In the genomic region with DNA sequence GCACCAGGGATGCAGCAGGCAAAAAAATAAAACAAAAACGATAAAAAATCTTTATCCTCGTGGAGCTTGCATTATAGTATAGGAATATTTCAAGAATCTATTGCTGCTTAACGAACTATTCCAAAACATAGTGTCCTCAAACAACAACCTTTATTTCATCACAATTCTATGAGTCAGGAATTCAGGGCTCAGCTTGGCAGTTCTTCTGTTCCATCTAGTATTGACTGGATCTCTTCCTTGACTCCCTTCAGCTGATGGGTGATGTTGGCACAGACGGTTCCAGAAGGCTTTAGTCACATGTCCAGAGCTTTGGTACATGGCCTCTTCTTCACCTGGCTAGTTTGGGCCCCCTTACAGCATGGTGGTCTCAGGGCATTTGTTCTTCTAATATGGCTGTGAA, we compare ENCODE assay signal across 24 cellular contexts.
DNase-seq lines count a peak whose midpoint lies in the region; ATAC-seq lines count a peak whose summit lies in the region.
"Had no signal": no experiment of that assay in that cellular context is flagged by ENCODE, and none has a peak within 500 bp of the region (broad histone marks: within the 10 kb centered on the region; RNA-seq: fewer than 3 reads in every experiment).

No MANE protein-coding gene starts in this region.

- peak overlapping the region; percentile 31 for H3K4me3 Mint-ChIP-seq in activated CD4-positive, alpha-beta T cell treated with anti-CD3 and anti-CD28 coated beads, Interleukin-2, amount 10 ng/mL, durations not matched to agents 24 days and 14 days
- H3K4me3 Mint-ChIP-seq in CD4-positive, CD25-positive, alpha-beta regulatory T cell, result peak overlapping the region; percentile 39 to 47 (median 42)
- H3K4me3 Mint-ChIP-seq in T-cell, result peak overlapping the region in 1 of 3 donors; percentile 74
- no peak overlapping the region for H3K4me3 Mint-ChIP-seq in activated naive CD8-positive, alpha-beta T cell treated with anti-CD3 and anti-CD28 coated beads, Interleukin-2, amount 10 ng/mL, durations not matched to agents 7 days and 5 days
- H3K4me3 Mint-ChIP-seq: stimulated activated naive B cell treated with anti-CD40 and anti-IgM and Interleukin-4, amounts not matched to agents 10 μg/mL and 1 μg/mL and 100 μg/mL, for 72 hours had no signal

- no peaks in the 10 kb centered on the region for H3K9me3 ChIP-seq in CD4-positive, CD25-positive, alpha-beta regulatory T cell (ENCODE audit: control insufficient read depth in 2 of 2, low read length in 2 of 2)
- H3K9me3 ChIP-seq: psoas muscle had no signal

- H3K4me3 ChIP-seq in CD4-positive, CD25-positive, alpha-beta regulatory T cell (ENCODE audit: low read depth, low read length), result no peak overlapping the region
- H3K4me3 ChIP-seq: psoas muscle, thoracic aorta had no signal

- no peak for ATAC-seq in CD4-positive, CD25-positive, alpha-beta regulatory T cell (ENCODE audit: low read depth in 2 of 2)
- no peak for ATAC-seq in T-cell (replicated peaks in 1 of 4)
- ATAC-seq in activated naive CD8-positive, alpha-beta T cell treated with anti-CD3 and anti-CD28 coated beads, Interleukin-2, amount 10 ng/mL, durations not matched to agents 7 days and 5 days (ENCODE audit: low read depth), result no peak
- no peak for ATAC-seq in HG03039 (IDR thresholded peaks at IDR 0.05; ENCODE audit: unreplicated experiment)
- no peak for ATAC-seq in HG03457 (IDR thresholded peaks at IDR 0.05; ENCODE audit: unreplicated experiment)
- ATAC-seq: left lobe of liver; psoas muscle; stimulated activated naive B cell treated with anti-CD40 and anti-IgM and Interleukin-4, amounts not matched to agents 10 μg/mL and 1 μg/mL and 100 μg/mL, for 72 hours had no signal

- no peaks in the 10 kb centered on the region for H3K27me3 Mint-ChIP-seq in activated CD4-positive, alpha-beta T cell treated with anti-CD3 and anti-CD28 coated beads, Interleukin-2, amount 10 ng/mL, durations not matched to agents 24 days and 14 days
- H3K27me3 Mint-ChIP-seq in CD4-positive, CD25-positive, alpha-beta regulatory T cell, result peaks cover 7% of the 10 kb centered on the region
- no peaks in the 10 kb centered on the region for H3K27me3 Mint-ChIP-seq in T-cell
- no peaks in the 10 kb centered on the region for H3K27me3 Mint-ChIP-seq in activated naive CD8-positive, alpha-beta T cell treated with anti-CD3 and anti-CD28 coated beads, Interleukin-2, amount 10 ng/mL, durations not matched to agents 7 days and 5 days
- H3K27me3 Mint-ChIP-seq: stimulated activated naive B cell treated with anti-CD40 and anti-IgM and Interleukin-4, amounts not matched to agents 10 μg/mL and 1 μg/mL and 100 μg/mL, for 72 hours had no signal

- DNase-seq in activated CD4-positive, alpha-beta T cell treated with anti-CD3 and anti-CD28 coated beads, Interleukin-2, amount 10 ng/mL, durations not matched to agents 24 days and 14 days, result no peak
- no peak for DNase-seq in activated CD4-positive, alpha-beta T cell treated with anti-CD3 and anti-CD28 coated beads for 1 hour
- DNase-seq in CD4-positive, CD25-positive, alpha-beta regulatory T cell, result no peak
- DNase-seq in T-cell (no peak), amygdala (lab: John Stamatoyannopoulos, UW) (no peak)
- no peak for DNase-seq in activated naive CD8-positive, alpha-beta T cell treated with anti-CD3 and anti-CD28 coated beads, Interleukin-2, amount 10 ng/mL, durations not matched to agents 7 days and 5 days
- DNase-seq: activated CD4-positive, alpha-beta T cell treated with anti-CD3 and anti-CD28 coated beads for 48 hours; activated CD8-positive, alpha-beta memory T cell treated with anti-CD3 and anti-CD28 coated beads, Interleukin-2, amount 50 U/mL, for 48 hours; cerebellar nuclear complex; DMS153; Kasumi-1; mesendoderm; NCI-H146; NCI-H446 treated with DMSO at 0.1 percent for 48 hours; occipital lobe; psoas muscle; stimulated activated CD4-positive, alpha-beta T cell treated with anti-CD3 and anti-CD28 coated beads, Interleukin-4, amount 100 ng/mL, for 4 hours; stimulated activated naive B cell treated with anti-CD40 and anti-IgM and Interleukin-4, amounts not matched to agents 10 μg/mL and 1 μg/mL and 100 μg/mL, for 72 hours had no signal

- intact Hi-C loops in activated CD4-positive, alpha-beta T cell treated with anti-CD3 and anti-CD28 coated beads, Interleukin-2, amount 10 ng/mL, durations not matched to agents 24 days and 14 days (cut with micrococcal nuclease), result loop anchor here (5.0 to 10.0 kb wide), 6 partner anchors 247 to 1456 kb away; a partner anchor contains a TSS

- CTCF ChIA-PET in T-cell (lab: Charles Lee), result no interaction called here

- H3K4me1 ChIP-seq in CD4-positive, CD25-positive, alpha-beta regulatory T cell (ENCODE audit: control insufficient read depth, insufficient read depth, low read length, poor library complexity, severe bottlenecking), result peaks cover 63% of the 10 kb centered on the region
- H3K4me1 ChIP-seq: psoas muscle had no signal

- H3K4me1 Mint-ChIP-seq in activated CD4-positive, alpha-beta T cell treated with anti-CD3 and anti-CD28 coated beads, Interleukin-2, amount 10 ng/mL, durations not matched to agents 24 days and 14 days, result peaks cover 56% of the 10 kb centered on the region
- peaks cover 45 to 97% (median 73%) of the 10 kb centered on the region in 4 donors for H3K4me1 Mint-ChIP-seq in CD4-positive, CD25-positive, alpha-beta regulatory T cell
- H3K4me1 Mint-ChIP-seq in T-cell, result peaks cover 73 to 84% (median 81%) of the 10 kb centered on the region in 3 donors
- H3K4me1 Mint-ChIP-seq in activated naive CD8-positive, alpha-beta T cell treated with anti-CD3 and anti-CD28 coated beads, Interleukin-2, amount 10 ng/mL, durations not matched to agents 7 days and 5 days, result peaks cover 60% of the 10 kb centered on the region

- peaks cover 51% of the 10 kb centered on the region for H3K36me3 Mint-ChIP-seq in activated CD4-positive, alpha-beta T cell treated with anti-CD3 and anti-CD28 coated beads, Interleukin-2, amount 10 ng/mL, durations not matched to agents 24 days and 14 days (ENCODE audit: low read depth)
- peaks cover 26% of the 10 kb centered on the region for H3K36me3 Mint-ChIP-seq in CD4-positive, CD25-positive, alpha-beta regulatory T cell
- H3K36me3 Mint-ChIP-seq in T-cell, result peaks cover 12% of the 10 kb centered on the region
- H3K36me3 Mint-ChIP-seq in activated naive CD8-positive, alpha-beta T cell treated with anti-CD3 and anti-CD28 coated beads, Interleukin-2, amount 10 ng/mL, durations not matched to agents 7 days and 5 days, result peaks cover 57% of the 10 kb centered on the region

- POLR2A ChIA-PET in T-cell (lab: Charles Lee), result interaction anchor here in 1 of 2 donors (0.7 kb wide), 1 partner anchor 151 kb away, joined by 3 read pairs; no protein-coding TSS in a partner anchor
- POLR2A ChIA-PET in activated naive CD8-positive, alpha-beta T cell treated with anti-CD3 and anti-CD28 coated beads, Interleukin-2, amount 10 ng/mL, durations not matched to agents 7 days and 5 days (lab: Charles Lee), result no interaction called here

- H3K9me3 Mint-ChIP-seq in activated CD4-positive, alpha-beta T cell treated with anti-CD3 and anti-CD28 coated beads, Interleukin-2, amount 10 ng/mL, durations not matched to agents 24 days and 14 days, result peaks cover 27% of the 10 kb centered on the region
- H3K9me3 Mint-ChIP-seq in CD4-positive, CD25-positive, alpha-beta regulatory T cell, result peaks cover 0 to 13% (median 2%) of the 10 kb centered on the region in 7 donors
- H3K9me3 Mint-ChIP-seq in T-cell, result peaks cover 0 to 21% (median 5%) of the 10 kb centered on the region in 3 donors
- peaks cover 23% of the 10 kb centered on the region for H3K9me3 Mint-ChIP-seq in activated naive CD8-positive, alpha-beta T cell treated with anti-CD3 and anti-CD28 coated beads, Interleukin-2, amount 10 ng/mL, durations not matched to agents 7 days and 5 days

- H3K27me3 ChIP-seq in CD4-positive, CD25-positive, alpha-beta regulatory T cell (ENCODE audit: control insufficient read depth, insufficient read depth, low read length), result no peaks in the 10 kb centered on the region

- peak overlapping the region; percentile 88 for H3K27ac ChIP-seq in CD4-positive, CD25-positive, alpha-beta regulatory T cell (ENCODE audit: insufficient read depth, low read length, poor library complexity, severe bottlenecking)
- H3K27ac ChIP-seq: epithelial cell of prostate, psoas muscle, RWPE1, thoracic aorta had no signal

- H3K27ac Mint-ChIP-seq in activated CD4-positive, alpha-beta T cell treated with anti-CD3 and anti-CD28 coated beads, Interleukin-2, amount 10 ng/mL, durations not matched to agents 24 days and 14 days, result peak overlapping the region; percentile 85
- peak overlapping the region; percentile 84 to 97 (median 93) for H3K27ac Mint-ChIP-seq in CD4-positive, CD25-positive, alpha-beta regulatory T cell
- H3K27ac Mint-ChIP-seq in T-cell, result peak overlapping the region; percentile 69 to 87
- peak overlapping the region; percentile 78 for H3K27ac Mint-ChIP-seq in activated naive CD8-positive, alpha-beta T cell treated with anti-CD3 and anti-CD28 coated beads, Interleukin-2, amount 10 ng/mL, durations not matched to agents 7 days and 5 days
- H3K27ac Mint-ChIP-seq: stimulated activated naive B cell treated with anti-CD40 and anti-IgM and Interleukin-4, amounts not matched to agents 10 μg/mL and 1 μg/mL and 100 μg/mL, for 72 hours had no signal

- H3K36me3 ChIP-seq in CD4-positive, CD25-positive, alpha-beta regulatory T cell (ENCODE audit: control insufficient read depth, insufficient read depth, low read length), result no peaks in the 10 kb centered on the region
- H3K36me3 ChIP-seq: thoracic aorta had no signal
